23 cellular contexts compared by ENCODE assay signal in genomic region chr5:172530835-172531703, GRCh38.
DNase-seq lines count a peak whose midpoint lies in the region; ATAC-seq and TF ChIP-seq lines count a peak whose summit lies in the region.
"Had no signal": no experiment of that assay in that cellular context is flagged by ENCODE, and none has a peak within 500 bp of the region (broad histone marks: within the 10 kb centered on the region; RNA-seq: fewer than 3 reads in every experiment).

No MANE protein-coding gene starts in this region.

- H2BK15ac ChIP-seq in neuronal stem cell (ENCODE audit: low read length) = no peak overlapping the region

- H3K18ac ChIP-seq in neuronal stem cell (ENCODE audit: low read length) = no peak overlapping the region

- H4K8ac ChIP-seq in neuronal stem cell (ENCODE audit: low read depth, low read length) = no peak overlapping the region

- H3K27me3 ChIP-seq in suprapubic skin (no peaks in the 10 kb centered on the region), neuronal stem cell (ENCODE audit: control insufficient read depth in 3 of 3, insufficient read depth in 3 of 3, low read depth in 1 of 3, low read length in 3 of 3) (peaks cover 0 to 16% (median 0%) of the 10 kb centered on the region in 3 experiments)

- H3K36me3 ChIP-seq in HEK293 (ENCODE audit: control insufficient read depth in 2 of 2, insufficient read depth in 1 of 2, low read length in 2 of 2) (no peaks in the 10 kb centered on the region), suprapubic skin (no peaks in the 10 kb centered on the region), neuronal stem cell (replicated peaks in 1 of 2; ENCODE audit: control insufficient read depth in 2 of 2, insufficient read depth in 2 of 2, low read length in 2 of 2) (no peaks in the 10 kb centered on the region)

- peak; percentile 36 for ATAC-seq in central memory CD8-positive, alpha-beta T cell (replicated peaks; ENCODE audit: extremely low read depth, poor library complexity, severe bottlenecking)
- no peak for ATAC-seq in GM21717 (IDR thresholded peaks at IDR 0.05; ENCODE audit: unreplicated experiment)
- ATAC-seq: natural killer cell treated with Interleukin-12 subunit alpha and Interleukin-12 subunit beta and Interleukin-15 and Interleukin-18, amount 100 ng/mL, for 72 hours had no signal

- no peak overlapping the region for H3K4me2 ChIP-seq in neuronal stem cell (ENCODE audit: insufficient read depth, low read length, poor library complexity, severe bottlenecking)

- WGBS in suprapubic skin = 81% methylated on average over 13 of the region's 13 CpGs
- WGBS in neuronal stem cell (ENCODE audit: extremely low coverage in 2 of 2, insufficient read length in 2 of 2, insufficient replicate concordance in 1 of 2), 2 donors = no CpG with 5 or more reads among the region's 13 CpGs

- no peak overlapping the region for H3K9ac ChIP-seq in neuronal stem cell (ENCODE audit: low read depth, low read length, poor library complexity)

- H3K4ac ChIP-seq in neuronal stem cell (ENCODE audit: low read length) = no peak overlapping the region

- no peak overlapping the region for H2BK12ac ChIP-seq in neuronal stem cell (ENCODE audit: low read length)

- no peak overlapping the region for H2AFZ ChIP-seq in neuronal stem cell (ENCODE audit: low read length)

- peaks cover 5% of the 10 kb centered on the region for H3K9me3 Mint-ChIP-seq in central memory CD8-positive, alpha-beta T cell
- H3K9me3 Mint-ChIP-seq: natural killer cell treated with Interleukin-12 subunit alpha and Interleukin-12 subunit beta and Interleukin-15 and Interleukin-18, amount 100 ng/mL, for 72 hours had no signal

- H4K91ac ChIP-seq in neuronal stem cell (ENCODE audit: low read depth, low read length, poor library complexity) = no peak overlapping the region

- CTCF ChIA-PET in HEK293 (lab: Yijun Ruan, JAX) = interaction anchor here (0.6 kb wide), 2 partner anchors 161 to 167 kb away, joined by 3 to 5 read pairs; no protein-coding TSS in a partner anchor

- H3K9me3 ChIP-seq in HEK293 (ENCODE audit: control insufficient read depth, insufficient read depth, low read depth, low read length) (no peaks in the 10 kb centered on the region), suprapubic skin (no peaks in the 10 kb centered on the region), neuronal stem cell (replicated peaks in 1 of 2; ENCODE audit: control insufficient read depth in 2 of 2, insufficient read depth in 1 of 2, low read depth in 1 of 2, low read length in 2 of 2) (no peaks in the 10 kb centered on the region)

- H3K14ac ChIP-seq in neuronal stem cell (ENCODE audit: low read length) = no peak overlapping the region

- H3K4me3 Mint-ChIP-seq in central memory CD8-positive, alpha-beta T cell = no peak overlapping the region
- H3K4me3 Mint-ChIP-seq: CD4-positive, CD25-positive, alpha-beta regulatory T cell; natural killer cell treated with Interleukin-12 subunit alpha and Interleukin-12 subunit beta and Interleukin-15 and Interleukin-18, amount 100 ng/mL, for 72 hours had no signal

- POLR2A ChIA-PET in HEK293 (lab: Yijun Ruan, JAX) = interaction anchor here (0.7 kb wide), 1 partner anchor 227 kb away, joined by 5 read pairs; no protein-coding TSS in a partner anchor

- peaks cover 10% of the 10 kb centered on the region for H3K4me1 Mint-ChIP-seq in central memory CD8-positive, alpha-beta T cell
- H3K4me1 Mint-ChIP-seq: CD4-positive, CD25-positive, alpha-beta regulatory T cell had no signal

- no peak overlapping the region for H3K23ac ChIP-seq in neuronal stem cell (ENCODE audit: low read depth, low read length, poor library complexity)

- H3K27me3 Mint-ChIP-seq in central memory CD8-positive, alpha-beta T cell = peaks cover 43% of the 10 kb centered on the region

- DNase-seq in activated CD8-positive, alpha-beta memory T cell treated with anti-CD3 and anti-CD28 coated beads for 24 hours = peak; percentile 19
- DNase-seq in activated CD8-positive, alpha-beta memory T cell treated with anti-CD3 and anti-CD28 coated beads, Interleukin-2, amount 50 U/mL, for 4 hours = no peak
- DNase-seq in central memory CD8-positive, alpha-beta T cell (ENCODE audit: low spot score in 2 of 2) = peak in 1 of 2 donors; percentile 8
- DNase-seq in suprapubic skin (ENCODE audit: low spot score in 2 of 2) = peak; percentile 34 to 61
- no peak for DNase-seq in neuronal stem cell (ENCODE audit: low spot score)
- no peak for DNase-seq in DMS114 treated with DMSO at 0.1 percent for 48 hours (lab: John Stamatoyannopoulos, UW; ENCODE audit: unreplicated experiment)
- DNase-seq: CD4-positive, CD25-positive, alpha-beta regulatory T cell; DMS53; foreskin fibroblast; hypothalamus; KG1; mesendoderm; NCI-H1092 treated with DMSO at 0.1 percent for 48 hours; NCI-H2081; NCI-H446 treated with DMSO at 0.1 percent for 48 hours; SHP77 treated with DMSO at 0.1 percent for 48 hours; small intestine; stimulated activated CD4-positive, alpha-beta T cell treated with anti-CD3 and anti-CD28 coated beads, Interleukin-4, amount 100 ng/mL, for 24 hours had no signal

- H2BK120ac ChIP-seq in neuronal stem cell (ENCODE audit: low read depth, low read length) = no peak overlapping the region

- no peak overlapping the region for H2AK5ac ChIP-seq in neuronal stem cell (ENCODE audit: low read depth, low read length)

- no peak overlapping the region for H3K27ac Mint-ChIP-seq in central memory CD8-positive, alpha-beta T cell (ENCODE audit: low read depth)
- H3K27ac Mint-ChIP-seq: brain; CD4-positive, CD25-positive, alpha-beta regulatory T cell; natural killer cell treated with Interleukin-12 subunit alpha and Interleukin-12 subunit beta and Interleukin-15 and Interleukin-18, amount 100 ng/mL, for 72 hours had no signal

- H3K36me3 Mint-ChIP-seq in central memory CD8-positive, alpha-beta T cell (ENCODE audit: insufficient read depth) = peaks cover 2% of the 10 kb centered on the region
- H3K36me3 Mint-ChIP-seq: brain; CD4-positive, CD25-positive, alpha-beta regulatory T cell; natural killer cell treated with Interleukin-12 subunit alpha and Interleukin-12 subunit beta and Interleukin-15 and Interleukin-18, amount 100 ng/mL, for 72 hours had no signal

- H3K4me1 ChIP-seq in HEK293 (ENCODE audit: control insufficient read depth, insufficient read depth, low read length) (no peaks in the 10 kb centered on the region), suprapubic skin (peaks cover 29% of the 10 kb centered on the region), neuronal stem cell (ENCODE audit: control insufficient read depth in 2 of 2, insufficient read depth in 1 of 2, low read depth in 1 of 2, low read length in 2 of 2) (peaks cover 0 to 7% of the 10 kb centered on the region in 2 donors)

- H3K27ac ChIP-seq in HEK293 (ENCODE audit: extremely low read depth, low read depth, low read length) (no peak overlapping the region), suprapubic skin (no peak overlapping the region), neuronal stem cell (replicated peaks; ENCODE audit: low read length) (no peak overlapping the region)
- H3K27ac ChIP-seq: VCaP had no signal

- H3K4me3 ChIP-seq in HEK293 (ENCODE audit: low read depth, low read length) = no peak overlapping the region
- no peak overlapping the region for H3K4me3 ChIP-seq in suprapubic skin
- H3K4me3 ChIP-seq in neuronal stem cell (ENCODE audit: low read length in 2 of 2) = no peak overlapping the region

- TF ChIP-seq POLR2A in suprapubic skin (IDR thresholded peaks at IDR 0.05) = no peak

- no peak for TF ChIP-seq CTCF in HEK293 (tag by site-specific recombination; IDR thresholded peaks at IDR 0.05)
- TF ChIP-seq CTCF in suprapubic skin (IDR thresholded peaks at IDR 0.05) = no peak

- H2BK5ac ChIP-seq in neuronal stem cell (ENCODE audit: low read length) = no peak overlapping the region

- no peak for TF ChIP-seq EP300 in suprapubic skin (IDR thresholded peaks at IDR 0.05)

- no peaks in the 10 kb centered on the region for H3K79me1 ChIP-seq in neuronal stem cell (ENCODE audit: low read depth, low read length)

TF ChIP-seq in HEK293, 187 proteins besides CTCF, POLR2A, EP300 and RAD21:
- TF ChIP-seq PRDM6 (tag by site-specific recombination; IDR thresholded peaks at IDR 0.05) (no peak), ZBTB48 (tag by site-specific recombination; IDR thresholded peaks at IDR 0.05) (no peak)
- TF ChIP-seq, protein P1, sequence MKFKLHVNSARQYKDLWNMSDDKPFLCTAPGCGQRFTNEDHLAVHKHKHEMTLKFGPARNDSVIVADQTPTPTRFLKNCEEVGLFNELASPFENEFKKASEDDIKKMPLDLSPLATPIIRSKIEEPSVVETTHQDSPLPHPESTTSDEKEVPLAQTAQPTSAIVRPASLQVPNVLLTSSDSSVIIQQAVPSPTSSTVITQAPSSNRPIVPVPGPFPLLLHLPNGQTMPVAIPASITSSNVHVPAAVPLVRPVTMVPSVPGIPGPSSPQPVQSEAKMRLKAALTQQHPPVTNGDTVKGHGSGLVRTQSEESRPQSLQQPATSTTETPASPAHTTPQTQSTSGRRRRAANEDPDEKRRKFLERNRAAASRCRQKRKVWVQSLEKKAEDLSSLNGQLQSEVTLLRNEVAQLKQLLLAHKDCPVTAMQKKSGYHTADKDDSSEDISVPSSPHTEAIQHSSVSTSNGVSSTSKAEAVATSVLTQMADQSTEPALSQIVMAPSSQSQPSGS (tag by site-specific recombination; IDR thresholded peaks at IDR 0.05; ENCODE audit: low read depth) = peak; percentile 35; the same call in 1 of the 2 replicates

Comparison
In these comparisons a context has a peak if more than half of its experiments do, and no peak if none do; other contexts are left out.
1. DNase-seq: peak in activated CD8-positive, alpha-beta memory T cell treated with anti-CD3 and anti-CD28 coated beads for 24 hours (single experiment) and suprapubic skin (2 of 2); none in activated CD8-positive, alpha-beta memory T cell treated with anti-CD3 and anti-CD28 coated beads, Interleukin-2, amount 50 U/mL, for 4 hours (single experiment), neuronal stem cell (single experiment) and DMS114 treated with DMSO at 0.1 percent for 48 hours (single experiment).